In the genomic region with DNA sequence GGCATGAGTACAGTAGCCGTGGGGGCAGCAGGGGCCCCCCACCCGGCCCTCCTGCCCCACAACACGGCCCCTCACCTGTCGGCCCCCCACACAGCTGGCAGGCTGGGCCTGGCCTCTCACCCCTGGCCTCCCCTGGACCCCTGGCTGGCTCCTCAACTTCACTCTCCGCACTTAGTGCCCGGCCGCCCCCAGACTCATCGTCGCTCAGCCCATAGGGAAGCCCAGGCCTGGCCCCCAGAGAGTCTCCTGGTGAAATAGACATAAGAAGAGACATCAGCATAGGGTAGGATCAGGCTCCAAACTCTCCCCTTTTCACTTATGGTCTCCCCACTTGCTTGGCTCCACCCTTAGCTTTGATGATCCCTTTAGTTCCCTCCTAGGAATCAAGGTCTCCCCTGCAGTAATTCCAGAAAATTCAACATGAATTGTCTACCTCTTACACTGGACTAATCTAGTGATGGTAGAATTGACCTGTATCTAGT, we compare ENCODE assay signal across 10 cellular contexts. TPM values are rescaled to one million over a fixed set of nuclear protein-coding genes. Genes with fewer than 3 reads are reported as not detected.
DNase-seq lines count a peak whose midpoint lies in the region; ATAC-seq and TF ChIP-seq lines count a peak whose summit lies in the region.
"Had no signal": no experiment of that assay in that cellular context is flagged by ENCODE, and none has a peak within 500 bp of the region (broad histone marks: within the 10 kb centered on the region; RNA-seq: fewer than 3 reads in every experiment).

No MANE protein-coding gene starts in this region.

- H3K4me3 Mint-ChIP-seq in endothelial cell (ENCODE audit: unreplicated experiment) = peak overlapping the region; percentile 93

- H3K9me3 Mint-ChIP-seq in endothelial cell (ENCODE audit: unreplicated experiment) = no peaks in the 10 kb centered on the region

- H3K9ac ChIP-seq in DND-41 (ENCODE audit: low read depth, low read length) (peak overlapping the region; percentile 71), PC-3 (ENCODE audit: low read length) (no peak overlapping the region)

- peaks cover 38% of the 10 kb centered on the region for H3K79me2 ChIP-seq in DND-41 (ENCODE audit: insufficient read depth, low read length)
- peaks cover 3% of the 10 kb centered on the region; the same call in 1 of the 2 replicates for H3K79me2 ChIP-seq in PC-3 (ENCODE audit: low read length)
- H3K79me2 ChIP-seq in osteoblast (ENCODE audit: insufficient read depth, low read length) = peaks cover 53% of the 10 kb centered on the region

- intact Hi-C loops in PC-3 (cut with micrococcal nuclease) = no loop called here

- CTCF ChIA-PET in PC-3 (lab: Charles Lee) = no interaction called here

- H3K4me2 ChIP-seq in DND-41 (ENCODE audit: insufficient read depth, low read length) (peak overlapping the region; percentile 69), PC-3 (ENCODE audit: low read length) (peak overlapping the region; percentile 91), osteoblast (ENCODE audit: insufficient read depth, low read length) (peak overlapping the region; percentile 99)

- peaks cover 21% of the 10 kb centered on the region for H3K27me3 Mint-ChIP-seq in endothelial cell (ENCODE audit: unreplicated experiment)

- H3K36me3 Mint-ChIP-seq in endothelial cell (ENCODE audit: low read depth, unreplicated experiment) = peaks cover 59% of the 10 kb centered on the region

- DNase-seq in DND-41 (no peak), PC-3 (no peak), endothelial cell (ENCODE audit: low spot score) (no peak), osteoblast (ENCODE audit: insufficient read length, low spot score, missing footprints) (peak; percentile 74), amygdala (lab: John Stamatoyannopoulos, UW) (no peak)
- DNase-seq: activated CD4-positive, CD25-positive, alpha-beta regulatory T cell treated with anti-CD3 and anti-CD28 coated beads, Interleukin-2, amount 50 U/mL, for 72 hours had no signal

- H4K20me1 ChIP-seq in DND-41 (ENCODE audit: insufficient read depth, low read length) = peaks cover 16% of the 10 kb centered on the region; the same call in 1 of the 2 replicates
- H4K20me1 ChIP-seq in PC-3 (ENCODE audit: low read length) = no peaks in the 10 kb centered on the region
- H4K20me1 ChIP-seq in osteoblast (ENCODE audit: insufficient read depth, low read length) = peaks cover 15% of the 10 kb centered on the region

- peak overlapping the region; percentile 98 for H3K27ac Mint-ChIP-seq in endothelial cell (ENCODE audit: unreplicated experiment)

- H3F3A ChIP-seq in PC-3 (ENCODE audit: low read length, unreplicated experiment) = no peaks in the 10 kb centered on the region

- H3K27me3 ChIP-seq in DND-41 (ENCODE audit: insufficient read depth, low read length, poor library complexity) (no peaks in the 10 kb centered on the region), PC-3 (ENCODE audit: low read length) (no peaks in the 10 kb centered on the region), osteoblast (ENCODE audit: insufficient read depth, low read length) (no peaks in the 10 kb centered on the region)
- H3K27me3 ChIP-seq: dorsolateral prefrontal cortex had no signal

- no peaks in the 10 kb centered on the region for H3K9me3 ChIP-seq in DND-41 (ENCODE audit: insufficient read depth, low read length, severe bottlenecking)
- H3K9me3 ChIP-seq in PC-3 (ENCODE audit: low read length) = no peaks in the 10 kb centered on the region
- no peaks in the 10 kb centered on the region for H3K9me3 ChIP-seq in osteoblast (ENCODE audit: low read depth, low read length)

- H3K9me2 ChIP-seq in PC-3 (replicated peaks; ENCODE audit: low read length) = no peaks in the 10 kb centered on the region

- H3K4me1 Mint-ChIP-seq in endothelial cell (ENCODE audit: unreplicated experiment) = peaks cover 17% of the 10 kb centered on the region

- H2AFZ ChIP-seq in DND-41 (ENCODE audit: low read depth, low read length) = no peak overlapping the region
- H2AFZ ChIP-seq in PC-3 (ENCODE audit: low read length) = no peak overlapping the region
- H2AFZ ChIP-seq in osteoblast (ENCODE audit: low read length) = no peak overlapping the region

- H3K36me3 ChIP-seq in DND-41 (ENCODE audit: insufficient read depth, low read length) = peaks cover 77% of the 10 kb centered on the region
- peaks cover 31% of the 10 kb centered on the region; the same call in 1 of the 2 replicates for H3K36me3 ChIP-seq in PC-3 (ENCODE audit: low read depth, low read length)
- H3K36me3 ChIP-seq in osteoblast (ENCODE audit: insufficient read depth, low read length) = peaks cover 76% of the 10 kb centered on the region

- TF ChIP-seq CTCF in DND-41 (IDR thresholded peaks at IDR 0.05; ENCODE audit: borderline replicate concordance, extremely low read depth, low read length, poor library complexity, severe bottlenecking) (no peak), PC-3 (conservative IDR thresholded peaks at IDR 0.05; ENCODE audit: low read depth, low read length) (no peak), endothelial cell (IDR thresholded peaks at IDR 0.05; ENCODE audit: unreplicated experiment) (no peak), osteoblast (IDR thresholded peaks at IDR 0.05; ENCODE audit: extremely low read depth, low read depth, low read length) (no peak)

- peak overlapping the region in 1 of 2 experiments; percentile 75; a peak in 3 of 4 replicates for H3K4me3 ChIP-seq in DND-41 (ENCODE audit: low read depth in 1 of 2, low read length in 2 of 2)
- peak overlapping the region; percentile 73; the same call in 1 of the 2 replicates for H3K4me3 ChIP-seq in PC-3 (ENCODE audit: low read length)
- H3K4me3 ChIP-seq in osteoblast (ENCODE audit: insufficient read depth, low read length) = peak overlapping the region; percentile 90

- BruUV-seq in PC-3 (replicated peaks; lab: Mats Ljungman, UMichigan) = no TSS peak

- POLR2A ChIA-PET in PC-3 (lab: Charles Lee; ENCODE audit: unreplicated experiment) = no interaction called here

- no peak for ATAC-seq in DND-41 (ENCODE audit: insufficient read depth, low read depth)
- no peak for ATAC-seq in PC-3
- no peak for ATAC-seq in HG03439 (IDR thresholded peaks at IDR 0.05; ENCODE audit: unreplicated experiment)
- ATAC-seq in HG02610 (IDR thresholded peaks at IDR 0.05; ENCODE audit: unreplicated experiment) = no peak
- no peak for ATAC-seq in HG02642 (IDR thresholded peaks at IDR 0.05; ENCODE audit: poor library complexity, unreplicated experiment)

- H3K27ac ChIP-seq in DND-41 (ENCODE audit: low read length) (peak overlapping the region; percentile 91), PC-3 (ENCODE audit: low read length) (no peak overlapping the region), osteoblast (ENCODE audit: low read depth, low read length) (peak overlapping the region; percentile 89)

- H3K4me1 ChIP-seq in DND-41 (ENCODE audit: insufficient read depth, low read length) (peaks cover 41% of the 10 kb centered on the region), PC-3 (ENCODE audit: insufficient read depth, low read length) (peaks cover 13% of the 10 kb centered on the region), osteoblast (ENCODE audit: insufficient read depth, low read length) (peaks cover 14% of the 10 kb centered on the region)

RNA-seq across cellular contexts. Expression of gene ZNF513, which starts 1.7 kb away (rescaled TPM):
- total RNA-seq in PC-3 (2014; rRNA removed) (7.4 and 9.7 TPM in 2 replicates), endothelial cell (ENCODE audit: unreplicated experiment) (20.8 TPM), osteoblast (6.2 and 8.3 TPM in 2 replicates)

RNA-seq across cellular contexts. Expression of gene SNX17, which starts 8.4 kb away (rescaled TPM):
- total RNA-seq in PC-3 (2014; rRNA removed) (99.6 and 110 TPM in 2 replicates), endothelial cell (ENCODE audit: unreplicated experiment) (90.5 TPM), osteoblast (152 and 165 TPM in 2 replicates)

RNA-seq across cellular contexts. Expression of gene EIF2B4, which starts 8.7 kb away (rescaled TPM):
- 35.8 and 43.9 TPM in 2 replicates for total RNA-seq in PC-3 (2014; rRNA removed)
- 48.6 TPM for total RNA-seq in endothelial cell (ENCODE audit: unreplicated experiment)
- total RNA-seq in osteoblast = 19.2 and 24.2 TPM in 2 replicates

RNA-seq across cellular contexts. Expression of gene GTF3C2, which starts 22.3 kb away (rescaled TPM):
- total RNA-seq in PC-3 (2014; rRNA removed) (82.2 and 98.1 TPM in 2 replicates), endothelial cell (ENCODE audit: unreplicated experiment) (61.4 TPM), osteoblast (32.7 and 34.4 TPM in 2 replicates)

RNA-seq across cellular contexts. Expression of gene PPM1G, which starts 30.5 kb away (rescaled TPM):
- 122 and 133 TPM in 2 replicates for total RNA-seq in PC-3 (2014; rRNA removed)
- 127 TPM for total RNA-seq in endothelial cell (ENCODE audit: unreplicated experiment)
- 56.6 and 65.5 TPM in 2 replicates for total RNA-seq in osteoblast
